ENCODE assay signal across 35 cellular contexts in genomic region chr4:165361804-165362203, GRCh38.
"Had no signal": no experiment of that assay in that cellular context is flagged by ENCODE, and none has a peak within 500 bp of the region (broad histone marks: within the 10 kb centered on the region; RNA-seq: fewer than 3 reads in every experiment).

No MANE protein-coding gene starts in this region.

- DNase-seq: Karpas-422, Kasumi-1, MG63, MM.1S, MV-4-11, NCI-H1048, NCI-H1092, NCI-H1092 treated with DMSO at 0.1 percent for 48 hours, NCI-H1105, NCI-H1105 treated with DMSO at 0.1 percent for 48 hours, NCI-H1417, NCI-H1417 treated with DMSO at 0.1 percent for 48 hours, NCI-H1436, NCI-H1436 treated with DMSO at 0.1 percent for 48 hours, NCI-H146, NCI-H1694, NCI-H1694 treated with DMSO at 0.1 percent for 48 hours, NCI-H187, NCI-H187 treated with DMSO at 0.1 percent for 48 hours, NCI-H1930, NCI-H2029, NCI-H2029 treated with DMSO at 0.1 percent for 48 hours, NCI-H2081, NCI-H2081 treated with DMSO at 0.1 percent for 48 hours, NCI-H2107, NCI-H2171, NCI-H2171 treated with DMSO at 0.1 percent for 48 hours, NCI-H2227 treated with DMSO at 0.1 percent for 48 hours, NCI-H226, NCI-H345, NCI-H446, NCI-H446 treated with DMSO at 0.1 percent for 48 hours, NCI-H510A, NCI-H510A treated with DMSO at 0.1 percent for 48 hours, NCI-H524 had no signal

- H3K27me3 ChIP-seq: MG63 had no signal

- H3K36me3 ChIP-seq: MG63 had no signal

- H3K9me3 ChIP-seq: MG63 had no signal

- H3K4me3 ChIP-seq: MG63 had no signal
